Comparison of ENCODE assay signal across 1 cellular context in the genomic region with DNA sequence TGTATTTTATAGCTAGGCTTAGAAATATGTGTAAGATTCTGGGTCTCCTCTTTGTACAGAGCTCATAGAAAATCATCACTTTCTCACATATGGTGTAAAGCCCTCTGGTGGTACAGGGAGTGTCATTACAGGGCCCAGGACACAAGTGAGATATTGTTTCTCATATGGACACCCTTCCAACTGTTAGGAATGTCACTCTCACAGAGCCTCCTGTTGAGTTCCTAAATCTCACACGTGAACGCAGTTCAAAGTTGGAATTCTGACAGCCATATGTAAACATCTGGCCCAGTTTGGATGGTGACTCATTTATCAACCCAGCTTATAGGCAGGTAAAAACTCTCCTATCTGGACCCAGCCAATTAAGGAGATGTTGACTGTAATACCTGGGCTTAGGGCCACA.
TF ChIP-seq lines count a peak whose summit lies in the region.

No MANE protein-coding gene starts in this region.

TF ChIP-seq in HepG2, 621 proteins besides CTCF, POLR2A, EP300 and RAD21 (continued from another document and continues in another):
- TF ChIP-seq ZNF766 (CRISPR knock-in tag; IDR thresholded peaks at IDR 0.05; ENCODE audit: borderline replicate concordance): no peak
- no peak for TF ChIP-seq ZNF678 (CRISPR knock-in tag; IDR thresholded peaks at IDR 0.05)
- TF ChIP-seq, protein P1, sequence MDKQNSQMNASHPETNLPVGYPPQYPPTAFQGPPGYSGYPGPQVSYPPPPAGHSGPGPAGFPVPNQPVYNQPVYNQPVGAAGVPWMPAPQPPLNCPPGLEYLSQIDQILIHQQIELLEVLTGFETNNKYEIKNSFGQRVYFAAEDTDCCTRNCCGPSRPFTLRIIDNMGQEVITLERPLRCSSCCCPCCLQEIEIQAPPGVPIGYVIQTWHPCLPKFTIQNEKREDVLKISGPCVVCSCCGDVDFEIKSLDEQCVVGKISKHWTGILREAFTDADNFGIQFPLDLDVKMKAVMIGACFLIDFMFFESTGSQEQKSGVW (CRISPR knock-in tag; IDR thresholded peaks at IDR 0.05; ENCODE audit: borderline replicate concordance): no peak
- TF ChIP-seq KAT8 (CRISPR knock-in tag; IDR thresholded peaks at IDR 0.05): no peak
- TF ChIP-seq TARDBP (CRISPR knock-in tag; IDR thresholded peaks at IDR 0.05): 0 out of 2 replicates have a peak, but pooled peaks have one; percentile 25
- TF ChIP-seq ZNF17 (CRISPR knock-in tag; IDR thresholded peaks at IDR 0.05): no peak
- TF ChIP-seq ATM (IDR thresholded peaks at IDR 0.05; ENCODE audit: borderline replicate concordance): no peak
- TF ChIP-seq DMAP1 (CRISPR knock-in tag; IDR thresholded peaks at IDR 0.05): no peak
- TF ChIP-seq ZNF781 (CRISPR knock-in tag; IDR thresholded peaks at IDR 0.05; ENCODE audit: borderline replicate concordance, not compliant biosample characterization): no peak
- TF ChIP-seq ZNF558 (CRISPR knock-in tag; IDR thresholded peaks at IDR 0.05; ENCODE audit: borderline replicate concordance): no peak
- TF ChIP-seq ZNF841 (CRISPR knock-in tag; IDR thresholded peaks at IDR 0.05; ENCODE audit: borderline replicate concordance): no peak
- TF ChIP-seq KDM4B (CRISPR knock-in tag; IDR thresholded peaks at IDR 0.05): no peak
- no peak for TF ChIP-seq ZNF501 (CRISPR knock-in tag; IDR thresholded peaks at IDR 0.05)
- TF ChIP-seq ZFP62 (CRISPR knock-in tag; IDR thresholded peaks at IDR 0.05): no peak
- TF ChIP-seq NFYB (CRISPR knock-in tag; IDR thresholded peaks at IDR 0.05): no peak
- TF ChIP-seq HOXA3 (CRISPR knock-in tag; IDR thresholded peaks at IDR 0.05): no peak
- TF ChIP-seq ELF1 (CRISPR knock-in tag; IDR thresholded peaks at IDR 0.05): no peak
- no peak for TF ChIP-seq SIX4 (CRISPR knock-in tag; IDR thresholded peaks at IDR 0.05)
- no peak for TF ChIP-seq MAFK (conservative IDR thresholded peaks at IDR 0.05 in 1 of 2, IDR thresholded peaks at IDR 0.05 in 1 of 2; ENCODE audit: low read length in 2 of 2)
- TF ChIP-seq SMC3 (IDR thresholded peaks at IDR 0.05; ENCODE audit: low read length): 0 out of 2 replicates have a peak, but pooled peaks have one; percentile 30
- no peak for TF ChIP-seq ZNF543 (CRISPR knock-in tag; IDR thresholded peaks at IDR 0.05)
- no peak for TF ChIP-seq RERE (CRISPR knock-in tag; IDR thresholded peaks at IDR 0.05; ENCODE audit: low read depth)
- TF ChIP-seq ETV6 (CRISPR knock-in tag; conservative IDR thresholded peaks at IDR 0.05): no peak
- TF ChIP-seq, protein P2, sequence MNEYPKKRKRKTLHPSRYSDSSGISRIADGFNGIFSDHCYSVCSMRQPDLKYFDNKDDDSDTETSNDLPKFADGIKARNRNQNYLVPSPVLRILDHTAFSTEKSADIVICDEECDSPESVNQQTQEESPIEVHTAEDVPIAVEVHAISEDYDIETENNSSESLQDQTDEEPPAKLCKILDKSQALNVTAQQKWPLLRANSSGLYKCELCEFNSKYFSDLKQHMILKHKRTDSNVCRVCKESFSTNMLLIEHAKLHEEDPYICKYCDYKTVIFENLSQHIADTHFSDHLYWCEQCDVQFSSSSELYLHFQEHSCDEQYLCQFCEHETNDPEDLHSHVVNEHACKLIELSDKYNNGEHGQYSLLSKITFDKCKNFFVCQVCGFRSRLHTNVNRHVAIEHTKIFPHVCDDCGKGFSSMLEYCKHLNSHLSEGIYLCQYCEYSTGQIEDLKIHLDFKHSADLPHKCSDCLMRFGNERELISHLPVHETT (CRISPR knock-in tag; conservative IDR thresholded peaks at IDR 0.05): no peak
- no peak for TF ChIP-seq SMARCC2 (IDR thresholded peaks at IDR 0.05)
- TF ChIP-seq, protein P3, sequence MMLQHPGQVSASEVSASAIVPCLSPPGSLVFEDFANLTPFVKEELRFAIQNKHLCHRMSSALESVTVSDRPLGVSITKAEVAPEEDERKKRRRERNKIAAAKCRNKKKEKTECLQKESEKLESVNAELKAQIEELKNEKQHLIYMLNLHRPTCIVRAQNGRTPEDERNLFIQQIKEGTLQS (CRISPR knock-in tag; IDR thresholded peaks at IDR 0.05): 0 out of 2 replicates have a peak, but pooled peaks have one; percentile 27
- peak; percentile 66; the same call in 1 of the 2 replicates for TF ChIP-seq FOSL1 (CRISPR knock-in tag; IDR thresholded peaks at IDR 0.05; ENCODE audit: borderline replicate concordance)
- no peak for TF ChIP-seq MTA3 (CRISPR knock-in tag; IDR thresholded peaks at IDR 0.05)
- TF ChIP-seq ZSCAN22 (CRISPR knock-in tag; IDR thresholded peaks at IDR 0.05): no peak
- TF ChIP-seq, protein P4, sequence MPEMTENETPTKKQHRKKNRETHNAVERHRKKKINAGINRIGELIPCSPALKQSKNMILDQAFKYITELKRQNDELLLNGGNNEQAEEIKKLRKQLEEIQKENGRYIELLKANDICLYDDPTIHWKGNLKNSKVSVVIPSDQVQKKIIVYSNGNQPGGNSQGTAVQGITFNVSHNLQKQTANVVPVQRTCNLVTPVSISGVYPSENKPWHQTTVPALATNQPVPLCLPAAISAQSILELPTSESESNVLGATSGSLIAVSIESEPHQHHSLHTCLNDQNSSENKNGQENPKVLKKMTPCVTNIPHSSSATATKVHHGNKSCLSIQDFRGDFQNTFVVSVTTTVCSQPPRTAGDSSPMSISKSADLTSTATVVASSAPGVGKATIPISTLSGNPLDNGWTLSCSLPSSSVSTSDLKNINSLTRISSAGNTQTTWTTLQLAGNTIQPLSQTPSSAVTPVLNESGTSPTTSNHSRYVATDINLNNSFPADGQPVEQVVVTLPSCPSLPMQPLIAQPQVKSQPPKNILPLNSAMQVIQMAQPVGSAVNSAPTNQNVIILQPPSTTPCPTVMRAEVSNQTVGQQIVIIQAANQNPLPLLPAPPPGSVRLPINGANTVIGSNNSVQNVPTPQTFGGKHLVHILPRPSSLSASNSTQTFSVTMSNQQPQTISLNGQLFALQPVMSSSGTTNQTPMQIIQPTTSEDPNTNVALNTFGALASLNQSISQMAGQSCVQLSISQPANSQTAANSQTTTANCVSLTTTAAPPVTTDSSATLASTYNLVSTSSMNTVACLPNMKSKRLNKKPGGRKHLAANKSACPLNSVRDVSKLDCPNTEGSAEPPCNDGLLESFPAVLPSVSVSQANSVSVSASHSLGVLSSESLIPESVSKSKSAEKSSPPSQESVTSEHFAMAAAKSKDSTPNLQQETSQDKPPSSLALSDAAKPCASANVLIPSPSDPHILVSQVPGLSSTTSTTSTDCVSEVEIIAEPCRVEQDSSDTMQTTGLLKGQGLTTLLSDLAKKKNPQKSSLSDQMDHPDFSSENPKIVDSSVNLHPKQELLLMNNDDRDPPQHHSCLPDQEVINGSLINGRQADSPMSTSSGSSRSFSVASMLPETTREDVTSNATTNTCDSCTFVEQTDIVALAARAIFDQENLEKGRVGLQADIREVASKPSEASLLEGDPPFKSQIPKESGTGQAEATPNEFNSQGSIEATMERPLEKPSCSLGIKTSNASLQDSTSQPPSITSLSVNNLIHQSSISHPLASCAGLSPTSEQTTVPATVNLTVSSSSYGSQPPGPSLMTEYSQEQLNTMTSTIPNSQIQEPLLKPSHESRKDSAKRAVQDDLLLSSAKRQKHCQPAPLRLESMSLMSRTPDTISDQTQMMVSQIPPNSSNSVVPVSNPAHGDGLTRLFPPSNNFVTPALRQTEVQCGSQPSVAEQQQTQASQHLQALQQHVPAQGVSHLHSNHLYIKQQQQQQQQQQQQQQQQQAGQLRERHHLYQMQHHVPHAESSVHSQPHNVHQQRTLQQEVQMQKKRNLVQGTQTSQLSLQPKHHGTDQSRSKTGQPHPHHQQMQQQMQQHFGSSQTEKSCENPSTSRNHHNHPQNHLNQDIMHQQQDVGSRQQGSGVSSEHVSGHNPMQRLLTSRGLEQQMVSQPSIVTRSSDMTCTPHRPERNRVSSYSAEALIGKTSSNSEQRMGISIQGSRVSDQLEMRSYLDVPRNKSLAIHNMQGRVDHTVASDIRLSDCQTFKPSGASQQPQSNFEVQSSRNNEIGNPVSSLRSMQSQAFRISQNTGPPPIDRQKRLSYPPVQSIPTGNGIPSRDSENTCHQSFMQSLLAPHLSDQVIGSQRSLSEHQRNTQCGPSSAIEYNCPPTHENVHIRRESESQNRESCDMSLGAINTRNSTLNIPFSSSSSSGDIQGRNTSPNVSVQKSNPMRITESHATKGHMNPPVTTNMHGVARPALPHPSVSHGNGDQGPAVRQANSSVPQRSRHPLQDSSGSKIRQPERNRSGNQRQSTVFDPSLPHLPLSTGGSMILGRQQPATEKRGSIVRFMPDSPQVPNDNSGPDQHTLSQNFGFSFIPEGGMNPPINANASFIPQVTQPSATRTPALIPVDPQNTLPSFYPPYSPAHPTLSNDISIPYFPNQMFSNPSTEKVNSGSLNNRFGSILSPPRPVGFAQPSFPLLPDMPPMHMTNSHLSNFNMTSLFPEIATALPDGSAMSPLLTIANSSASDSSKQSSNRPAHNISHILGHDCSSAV (CRISPR knock-in tag; IDR thresholded peaks at IDR 0.05; ENCODE audit: borderline replicate concordance): no peak
- peak; percentile 12; the same call in 1 of the 2 replicates for TF ChIP-seq MNT (IDR thresholded peaks at IDR 0.05)
- no peak for TF ChIP-seq ZNF567 (CRISPR knock-in tag; IDR thresholded peaks at IDR 0.05; ENCODE audit: borderline replicate concordance)
- TF ChIP-seq HHEX (CRISPR knock-in tag; IDR thresholded peaks at IDR 0.05): no peak
- no peak for TF ChIP-seq SAFB2 (CRISPR knock-in tag; IDR thresholded peaks at IDR 0.05; ENCODE audit: borderline replicate concordance, low read depth)
- no peak for TF ChIP-seq ZNF513 (CRISPR knock-in tag; conservative IDR thresholded peaks at IDR 0.05)
- TF ChIP-seq, protein P5, sequence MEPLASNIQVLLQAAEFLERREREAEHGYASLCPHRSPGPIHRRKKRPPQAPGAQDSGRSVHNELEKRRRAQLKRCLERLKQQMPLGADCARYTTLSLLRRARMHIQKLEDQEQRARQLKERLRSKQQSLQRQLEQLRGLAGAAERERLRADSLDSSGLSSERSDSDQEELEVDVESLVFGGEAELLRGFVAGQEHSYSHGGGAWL (CRISPR knock-in tag; IDR thresholded peaks at IDR 0.05): no peak
- TF ChIP-seq PREB (CRISPR knock-in tag; IDR thresholded peaks at IDR 0.05): no peak
- no peak for TF ChIP-seq ZNF552 (CRISPR knock-in tag; IDR thresholded peaks at IDR 0.05; ENCODE audit: borderline replicate concordance)
